ENCODE assay signal across 17 cellular contexts in the genomic region with DNA sequence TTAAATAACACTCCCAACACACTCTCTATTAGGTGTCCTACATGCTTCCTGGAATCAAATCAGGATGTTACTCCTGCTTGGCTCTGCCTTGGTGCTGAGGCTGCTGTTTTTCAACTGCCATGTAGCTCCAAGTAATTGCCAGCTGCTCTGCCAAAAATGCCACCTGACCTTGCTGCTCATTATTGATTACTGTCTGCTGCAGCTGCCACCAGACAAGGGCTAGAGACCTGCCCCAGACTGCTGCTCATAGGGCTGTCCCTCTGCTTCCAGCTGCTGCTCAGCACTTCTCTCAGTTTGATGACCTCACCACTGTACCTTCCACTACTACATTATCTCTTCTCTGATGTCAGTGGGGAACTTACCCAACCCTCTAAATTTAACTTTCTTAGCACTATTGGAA.
DNase-seq lines count a peak whose midpoint lies in the region; ATAC-seq, FAIRE-seq and TF ChIP-seq lines count a peak whose summit lies in the region.
"Had no signal": no experiment of that assay in that cellular context is flagged by ENCODE, and none has a peak within 500 bp of the region (broad histone marks: within the 10 kb centered on the region; RNA-seq: fewer than 3 reads in every experiment).

No MANE protein-coding gene starts in this region.

- H3K9me3 ChIP-seq in body of pancreas (no peaks in the 10 kb centered on the region), small intestine (ENCODE audit: control insufficient read depth, low read depth) (no peaks in the 10 kb centered on the region)
- H3K9me3 ChIP-seq: ovary had no signal

- no peak overlapping the region for H3K27ac ChIP-seq in body of pancreas
- no peak overlapping the region for H3K27ac ChIP-seq in small intestine (ENCODE audit: low read depth in 1 of 2, low read length in 1 of 2)
- H3K27ac ChIP-seq: ovary had no signal

- H3K27me3 ChIP-seq in body of pancreas (no peaks in the 10 kb centered on the region), small intestine (ENCODE audit: control insufficient read depth in 2 of 2, insufficient read depth in 2 of 2, low read length in 2 of 2) (no peaks in the 10 kb centered on the region)
- H3K27me3 ChIP-seq: ovary had no signal

- intact Hi-C loops in body of pancreas (cut with DNase I) = no loop called here

- H3K4me1 ChIP-seq in body of pancreas (peaks cover 10% of the 10 kb centered on the region), small intestine (ENCODE audit: control insufficient read depth in 2 of 2, insufficient read depth in 1 of 2, low read depth in 1 of 2, low read length in 1 of 2) (no peaks in the 10 kb centered on the region)

- FAIRE-seq in small intestine (lab: Jason Lieb, UNC) = no peak
- FAIRE-seq: A204.1 had no signal

- H3K4me3 ChIP-seq in body of pancreas = no peak overlapping the region
- H3K4me3 ChIP-seq in small intestine (ENCODE audit: low read depth in 1 of 2, low read length in 2 of 2) = no peak overlapping the region
- H3K4me3 ChIP-seq: ovary had no signal

- ATAC-seq in body of pancreas = peak; percentile 77
- no peak for ATAC-seq in GM19324 (IDR thresholded peaks at IDR 0.05; ENCODE audit: low FRiP score, unreplicated experiment)
- ATAC-seq in GM19463 (IDR thresholded peaks at IDR 0.05; ENCODE audit: unreplicated experiment) = no peak
- ATAC-seq: activated CD4-positive, CD25-positive, alpha-beta regulatory T cell treated with anti-CD3 and anti-CD28 coated beads, Interleukin-2, amount 50 U/mL, for 24 hours had no signal

- H3K36me3 ChIP-seq in body of pancreas (replicated peaks in 1 of 2; ENCODE audit: insufficient read depth in 1 of 2, low read depth in 2 of 2) = no peaks in the 10 kb centered on the region
- H3K36me3 ChIP-seq in small intestine (ENCODE audit: control insufficient read depth in 2 of 2, insufficient read depth in 2 of 2, low read length in 2 of 2) = no peaks in the 10 kb centered on the region
- H3K36me3 ChIP-seq: ovary had no signal

- DNase-seq in NOMO-1 treated with DMSO at 0.1 percent for 48 hours (lab: John Stamatoyannopoulos, UW; ENCODE audit: unreplicated experiment) = peak; percentile 28
- no peak for DNase-seq in NOMO-1 treated with dmso at 0.1 percent for 144 hours (lab: John Stamatoyannopoulos, UW; ENCODE audit: unreplicated experiment)
- DNase-seq in NCI-H226 = peak; percentile 18
- peak; percentile 14 to 44 (median 32) for DNase-seq in body of pancreas
- peak; percentile 6 for DNase-seq in small intestine
- no peak for DNase-seq in hippocampal formation (lab: John Stamatoyannopoulos, UW)
- DNase-seq: activated T-cell treated with anti-CD3 and anti-CD28 coated beads, Interleukin-2, amount 50 U/mL, for 1 hour; amygdala; cortex of kidney; NCI-H526 treated with DMSO at 0.1 percent for 48 hours; ovary; stimulated activated CD8-positive, alpha-beta memory T cell treated with anti-CD3 and anti-CD28 coated beads, Interleukin-4, amount 100 ng/mL, for 48 hours; SW 1271 had no signal

- TF ChIP-seq CTCF in body of pancreas (IDR thresholded peaks at IDR 0.05) = no peak

- TF ChIP-seq POLR2A in body of pancreas (IDR thresholded peaks at IDR 0.05) = no peak

Comparison
In these comparisons a context has a peak if more than half of its experiments do, and no peak if none do; other contexts are left out.
1. DNase-seq: peak in NOMO-1 treated with DMSO at 0.1 percent for 48 hours (single experiment), NCI-H226 (single experiment), body of pancreas (4 of 4) and small intestine (single experiment); none in NOMO-1 treated with dmso at 0.1 percent for 144 hours (single experiment) and hippocampal formation (0 of 2).